In genomic region chr15:85026304-85027032, GRCh38 we compare ENCODE assay signal across 13 cellular contexts. TPM values are rescaled to one million over a fixed set of nuclear protein-coding genes. Genes with fewer than 3 reads are reported as not detected.
A peak's percentile ranks its signal among the peaks of the same experiment; 100 is the strongest.
DNase-seq lines count a peak whose midpoint lies in the region; ATAC-seq and TF ChIP-seq lines count a peak whose summit lies in the region.
"Had no signal": no experiment of that assay in that cellular context is flagged by ENCODE, and none has a peak within 500 bp of the region (broad histone marks: within the 10 kb centered on the region; RNA-seq: fewer than 3 reads in every experiment).

No MANE protein-coding gene starts in this region.

- H3K4me3 Mint-ChIP-seq in nephron progenitor cell: no peak overlapping the region
- H3K4me3 Mint-ChIP-seq: activated naive CD8-positive, alpha-beta T cell treated with anti-CD3 and anti-CD28 coated beads, Interleukin-2, amount 10 ng/mL, durations not matched to agents 7 days and 5 days; effector memory CD8-positive, alpha-beta T cell had no signal

- TF ChIP-seq CTCF in BE2C (IDR thresholded peaks at IDR 0.05; ENCODE audit: low read depth, low read length) (no peak), dorsolateral prefrontal cortex (IDR thresholded peaks at IDR 0.05 in 54 of 56, conservative IDR thresholded peaks at IDR 0.05 in 2 of 56; ENCODE audit: low read depth in 1 of 56, partially characterized antibody in 56 of 56) (no peak), nephron progenitor cell (IDR thresholded peaks at IDR 0.05) (no peak)

- H3K4me3 ChIP-seq in BE2C (ENCODE audit: low read depth, low read length): no peak overlapping the region
- no peak overlapping the region for H3K4me3 ChIP-seq in dorsolateral prefrontal cortex
- H3K4me3 ChIP-seq: uterus had no signal

- H3K27ac Mint-ChIP-seq in nephron progenitor cell: peak overlapping the region; percentile 43
- H3K27ac Mint-ChIP-seq: activated naive CD8-positive, alpha-beta T cell treated with anti-CD3 and anti-CD28 coated beads, Interleukin-2, amount 10 ng/mL, durations not matched to agents 7 days and 5 days had no signal

- no peaks in the 10 kb centered on the region for H3K9me3 ChIP-seq in BE2C
- H3K9me3 ChIP-seq: uterus had no signal

- H3K36me3 Mint-ChIP-seq in nephron progenitor cell (ENCODE audit: low read depth): no peaks in the 10 kb centered on the region

- no peaks in the 10 kb centered on the region for H3K27me3 ChIP-seq in BE2C
- H3K27me3 ChIP-seq in dorsolateral prefrontal cortex: no peaks in the 10 kb centered on the region
- H3K27me3 ChIP-seq: uterus had no signal

- intact Hi-C loops in dorsolateral prefrontal cortex (cut with DNase I): loop anchor here in 1 of 2 donors (5.0 kb wide), 1 partner anchor 44 kb away; the partner anchor contains the start of gene PDE8A

- DNase-seq in BE2C: peak; percentile 54
- DNase-seq in dorsolateral prefrontal cortex: no peak
- no peak for DNase-seq in nephron progenitor cell
- no peak for DNase-seq in amniotic stem cell (lab: John Stamatoyannopoulos, UW)
- DNase-seq in NOMO-1 treated with dmso at 0.1 percent for 144 hours (lab: John Stamatoyannopoulos, UW; ENCODE audit: unreplicated experiment): no peak
- no peak for DNase-seq in NCI-H2107 treated with DMSO at 0.1 percent for 48 hours (lab: John Stamatoyannopoulos, UW; ENCODE audit: unreplicated experiment)
- DNase-seq: activated naive CD8-positive, alpha-beta T cell treated with anti-CD3 and anti-CD28 coated beads, Interleukin-2, amount 10 ng/mL, durations not matched to agents 7 days and 5 days; effector memory CD8-positive, alpha-beta T cell; NCI-H526 treated with DMSO at 0.1 percent for 48 hours; stimulated activated CD4-positive, alpha-beta T cell treated with anti-CD3 and anti-CD28 coated beads, Interleukin-12 subunit alpha, Interleukin-12 subunit beta, amount 100 ng/mL, for 4 hours; uterus had no signal

- ATAC-seq in HG02798 (IDR thresholded peaks at IDR 0.05; ENCODE audit: poor library complexity, unreplicated experiment): peak; percentile 46
- ATAC-seq in GM21447 (IDR thresholded peaks at IDR 0.05; ENCODE audit: unreplicated experiment): no peak
- ATAC-seq: effector memory CD8-positive, alpha-beta T cell had no signal

- peaks cover 2% of the 10 kb centered on the region for H3K27me3 Mint-ChIP-seq in nephron progenitor cell (ENCODE audit: low read depth, poor library complexity)
- H3K27me3 Mint-ChIP-seq: activated naive CD8-positive, alpha-beta T cell treated with anti-CD3 and anti-CD28 coated beads, Interleukin-2, amount 10 ng/mL, durations not matched to agents 7 days and 5 days; effector memory CD8-positive, alpha-beta T cell had no signal

- H3K4me1 ChIP-seq in BE2C: peaks cover 27% of the 10 kb centered on the region

- no peaks in the 10 kb centered on the region for H3K36me3 ChIP-seq in BE2C
- H3K36me3 ChIP-seq: uterus had no signal

- H3K9me3 Mint-ChIP-seq in nephron progenitor cell: no peaks in the 10 kb centered on the region
- H3K9me3 Mint-ChIP-seq: activated naive CD8-positive, alpha-beta T cell treated with anti-CD3 and anti-CD28 coated beads, Interleukin-2, amount 10 ng/mL, durations not matched to agents 7 days and 5 days; effector memory CD8-positive, alpha-beta T cell had no signal

- H3K4me1 Mint-ChIP-seq in nephron progenitor cell: peaks cover 23% of the 10 kb centered on the region

- H3K27ac ChIP-seq in dorsolateral prefrontal cortex: peak overlapping the region in 57 of 59 donors; percentile 11 to 95 (median 80)
- H3K27ac ChIP-seq: uterus had no signal

RNA-seq across cellular contexts. Expression of gene PDE8A, which starts 44.8 kb away (rescaled TPM):
- 4.1 TPM for polyA plus RNA-seq in BE2C (2012; ENCODE audit: insufficient read depth, insufficient read length, low read depth)
- 100 to 1,000 TPM in 47 of 120 experiments, 10 to 100 TPM in 73; 30.4 to 316 (median 86.1) TPM for total RNA-seq in dorsolateral prefrontal cortex
